Comparison of ENCODE assay signal across 2 cellular contexts in the genomic region with DNA sequence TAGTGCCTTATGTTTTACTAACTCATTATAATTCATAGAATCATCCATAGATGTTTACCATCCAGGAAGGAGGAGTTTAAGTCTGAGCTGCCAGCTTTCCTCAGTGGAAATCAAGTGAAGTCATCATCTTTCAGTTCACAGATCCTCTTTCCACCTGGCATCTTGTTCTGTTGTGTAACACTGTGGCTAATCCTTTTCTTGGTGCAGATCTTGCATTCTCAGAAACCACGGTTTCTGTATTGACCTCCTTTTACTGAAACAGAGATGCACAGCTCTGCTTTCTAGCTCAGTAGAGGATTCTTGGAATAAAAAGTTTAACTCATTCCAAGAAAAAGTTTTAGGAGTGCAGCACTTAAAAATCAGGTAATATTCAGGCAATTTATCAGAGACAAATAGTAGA. TPM values are rescaled to one million over a fixed set of nuclear protein-coding genes. Genes with fewer than 3 reads are reported as not detected.
"Had no signal": no experiment of that assay in that cellular context is flagged by ENCODE, and none has a peak within 500 bp of the region (broad histone marks: within the 10 kb centered on the region; RNA-seq: fewer than 3 reads in every experiment).

No MANE protein-coding gene starts in this region.

RNA-seq across cellular contexts. Expression of gene ANKRD18B, which starts 38.1 kb away (rescaled TPM):
- total RNA-seq: mesenteric fat pad, stomach had no signal
